23 cellular contexts compared by ENCODE assay signal in the genomic region with DNA sequence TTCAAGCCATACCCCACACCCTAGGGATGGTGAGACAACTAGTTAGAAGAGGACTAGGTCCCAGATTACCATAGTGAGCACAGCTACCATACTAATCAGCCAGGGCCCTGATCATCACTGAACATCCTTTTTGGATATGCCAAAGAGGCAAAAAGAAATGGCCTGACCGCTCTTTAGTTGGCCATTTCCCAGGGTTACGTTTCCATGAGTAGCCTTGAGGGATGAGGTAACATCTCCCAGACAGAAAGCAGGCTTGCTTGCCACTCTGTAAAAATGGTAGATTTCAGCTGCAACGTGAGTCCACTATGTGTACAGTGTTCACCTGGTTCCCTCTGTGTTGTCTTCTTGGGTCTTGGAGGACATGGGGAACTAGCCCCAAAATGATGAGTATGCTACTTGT.
"Had no signal": no experiment of that assay in that cellular context is flagged by ENCODE, and none has a peak within 500 bp of the region (broad histone marks: within the 10 kb centered on the region; RNA-seq: fewer than 3 reads in every experiment).

No MANE protein-coding gene starts in this region.

- DNase-seq: colonic mucosa; dermis blood vessel endothelial cell; dorsolateral prefrontal cortex; effector CD4-positive, alpha-beta T cell; effector memory CD4-positive, alpha-beta T cell; foreskin keratinocyte; heart left ventricle; hypothalamus; immature natural killer cell; left cardiac atrium; left lung; left ventricle myocardium superior; lower lobe of right lung; mesenchymal stem cell; mucosa of descending colon; naive B cell had no signal

- H3K4me1 ChIP-seq: colonic mucosa, esophagus muscularis mucosa, foreskin keratinocyte, gastroesophageal sphincter had no signal

- H3K27ac Mint-ChIP-seq: immature natural killer cell, mesothelial cell of epicardium, naive B cell had no signal

- H3K4me3 Mint-ChIP-seq: immature natural killer cell, mesothelial cell of epicardium, naive B cell had no signal

- FAIRE-seq: endothelial cell of umbilical vein, frontal cortex, keratinocyte had no signal

- H3K36me3 Mint-ChIP-seq: immature natural killer cell, mesothelial cell of epicardium, naive B cell had no signal

- H3K9me3 Mint-ChIP-seq: immature natural killer cell, mesothelial cell of epicardium, naive B cell had no signal

- H3K79me2 ChIP-seq: hepatocyte had no signal

- H3K27ac ChIP-seq: colonic mucosa, dorsolateral prefrontal cortex, esophagus muscularis mucosa, foreskin keratinocyte, gastroesophageal sphincter, heart left ventricle, hepatocyte, left lung, lower lobe of right lung had no signal

- H3K9me3 ChIP-seq: colonic mucosa, esophagus muscularis mucosa, gastroesophageal sphincter, heart left ventricle, left lung, lower lobe of right lung, mucosa of descending colon had no signal

- H2AFZ ChIP-seq: hepatocyte had no signal

- ATAC-seq: foreskin keratinocyte, gastroesophageal sphincter, left cardiac atrium, left lung, left ventricle myocardium superior, lower lobe of right lung, mucosa of descending colon had no signal

- H3K27me3 ChIP-seq: colonic mucosa, dorsolateral prefrontal cortex, esophagus muscularis mucosa, gastroesophageal sphincter, heart left ventricle, hepatocyte, left lung had no signal

- H3K36me3 ChIP-seq: colonic mucosa, esophagus muscularis mucosa, gastroesophageal sphincter, heart left ventricle, left lung, lower lobe of right lung had no signal

- H3K4me2 ChIP-seq: hepatocyte had no signal

- H3K4me3 ChIP-seq: colonic mucosa, dorsolateral prefrontal cortex, esophagus muscularis mucosa, gastroesophageal sphincter, heart left ventricle, hepatocyte, left lung, lower lobe of right lung, mucosa of descending colon had no signal
